Comparison of ENCODE assay signal across 12 cellular contexts in the genomic region with DNA sequence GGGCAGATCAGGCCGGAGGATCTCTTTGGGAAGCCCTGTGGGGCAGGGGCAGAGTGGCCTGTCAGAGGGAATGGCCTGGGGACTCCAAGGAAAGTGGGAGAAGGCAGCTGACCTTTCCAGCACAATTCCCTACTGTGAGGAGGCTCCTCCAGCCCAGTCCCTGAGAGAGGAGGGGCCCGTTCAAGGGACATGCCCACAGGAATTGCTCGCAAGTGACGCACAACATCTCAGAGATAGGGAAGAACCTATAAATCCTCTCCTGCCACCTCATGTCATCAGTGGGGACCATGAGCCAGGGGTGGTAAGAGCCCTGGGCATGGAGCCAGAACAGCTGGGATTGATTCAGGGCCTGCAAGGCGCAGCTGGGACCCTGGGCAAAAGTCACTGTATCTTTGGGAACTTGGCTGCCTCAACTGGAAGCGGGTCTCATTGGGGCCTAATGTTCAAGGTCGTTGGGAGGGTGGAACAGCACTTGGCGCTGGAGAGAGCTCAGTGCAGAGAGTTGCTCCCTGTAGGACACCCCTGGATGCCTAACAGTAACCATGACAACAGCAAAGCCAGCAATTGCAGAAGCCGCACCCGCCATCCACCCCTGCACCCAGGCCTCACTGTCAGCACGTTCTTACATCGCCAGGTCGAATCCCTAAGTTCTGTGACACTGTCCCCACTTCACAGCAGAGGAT.
A peak's percentile ranks its signal among the peaks of the same experiment; 100 is the strongest.
DNase-seq lines count a peak whose midpoint lies in the region; ATAC-seq and TF ChIP-seq lines count a peak whose summit lies in the region.
"Had no signal": no experiment of that assay in that cellular context is flagged by ENCODE, and none has a peak within 500 bp of the region (broad histone marks: within the 10 kb centered on the region; RNA-seq: fewer than 3 reads in every experiment).

No MANE protein-coding gene starts in this region.

- no peak overlapping the region for H3K4me3 ChIP-seq in fibroblast of pulmonary artery (replicated peaks; ENCODE audit: low read depth, low read length)

- peak; percentile 63 for DNase-seq in AG20443 (ENCODE audit: low spot score)
- peak; percentile 39 for DNase-seq in NCI-H69 (lab: John Stamatoyannopoulos, UW)
- DNase-seq in fibroblast of pulmonary artery (ENCODE audit: low read depth) = peak; percentile 31
- DNase-seq in activated T-cell treated with anti-CD3 and anti-CD28 coated beads, Interleukin-2, amount 50 U/mL, for 24 hours = no peak
- DNase-seq in NCI-H128 (lab: John Stamatoyannopoulos, UW; ENCODE audit: unreplicated experiment) = no peak
- DNase-seq: NCI-H1092 treated with DMSO at 0.1 percent for 48 hours had no signal

- no peak overlapping the region for H3K4me3 Mint-ChIP-seq in nephron
- no peak overlapping the region for H3K4me3 Mint-ChIP-seq in activated T-cell treated with anti-CD3 and anti-CD28 coated beads, Interleukin-2, amount 50 U/mL, for 24 hours
- H3K4me3 Mint-ChIP-seq: brain; CD4-positive, alpha-beta memory T cell; T-helper 2 cell treated with Interferon-gamma antibody and Interleukin-4, amounts not matched to agents 5 μg/mL and 100 μg/mL, for 36 hours had no signal

- peak overlapping the region; percentile 47 to 68 (median 60) for H3K27ac Mint-ChIP-seq in nephron
- no peak overlapping the region for H3K27ac Mint-ChIP-seq in activated T-cell treated with anti-CD3 and anti-CD28 coated beads, Interleukin-2, amount 50 U/mL, for 24 hours
- H3K27ac Mint-ChIP-seq: T-helper 2 cell treated with Interferon-gamma antibody and Interleukin-4, amounts not matched to agents 5 μg/mL and 100 μg/mL, for 36 hours had no signal

- no peaks in the 10 kb centered on the region for H3K9me3 Mint-ChIP-seq in nephron
- H3K9me3 Mint-ChIP-seq in activated T-cell treated with anti-CD3 and anti-CD28 coated beads, Interleukin-2, amount 50 U/mL, for 24 hours = no peaks in the 10 kb centered on the region
- H3K9me3 Mint-ChIP-seq: brain; T-helper 2 cell treated with Interferon-gamma antibody and Interleukin-4, amounts not matched to agents 5 μg/mL and 100 μg/mL, for 36 hours had no signal

- H3K36me3 Mint-ChIP-seq in nephron (ENCODE audit: low read depth) = peaks cover 34% of the 10 kb centered on the region
- no peaks in the 10 kb centered on the region for H3K36me3 Mint-ChIP-seq in activated T-cell treated with anti-CD3 and anti-CD28 coated beads, Interleukin-2, amount 50 U/mL, for 24 hours (ENCODE audit: low read depth)
- H3K36me3 Mint-ChIP-seq: CD4-positive, alpha-beta memory T cell had no signal

- TF ChIP-seq CTCF in fibroblast of pulmonary artery (IDR thresholded peaks at IDR 0.05; ENCODE audit: low read length, missing control alignments) (no peak), nephron (IDR thresholded peaks at IDR 0.05; ENCODE audit: unreplicated experiment in 3 of 3) (no peak)

- ATAC-seq in GM19395 (IDR thresholded peaks at IDR 0.05; ENCODE audit: unreplicated experiment) (no peak), GM21529 (IDR thresholded peaks at IDR 0.05; ENCODE audit: unreplicated experiment) (no peak)

- peaks cover 69% of the 10 kb centered on the region for H3K4me1 Mint-ChIP-seq in nephron
- H3K4me1 Mint-ChIP-seq in activated T-cell treated with anti-CD3 and anti-CD28 coated beads, Interleukin-2, amount 50 U/mL, for 24 hours (ENCODE audit: low read depth) = no peaks in the 10 kb centered on the region
- H3K4me1 Mint-ChIP-seq: CD4-positive, alpha-beta memory T cell had no signal

- H3K27me3 Mint-ChIP-seq in nephron (ENCODE audit: low read depth) = peaks cover 6% of the 10 kb centered on the region
- no peaks in the 10 kb centered on the region for H3K27me3 Mint-ChIP-seq in activated T-cell treated with anti-CD3 and anti-CD28 coated beads, Interleukin-2, amount 50 U/mL, for 24 hours
- H3K27me3 Mint-ChIP-seq: brain had no signal

Comparison
In these comparisons a context has a peak if more than half of its experiments do, and no peak if none do; other contexts are left out.
1. DNase-seq: peak in AG20443 (single experiment), NCI-H69 (single experiment) and fibroblast of pulmonary artery (single experiment); none in activated T-cell treated with anti-CD3 and anti-CD28 coated beads, Interleukin-2, amount 50 U/mL, for 24 hours (single experiment) and NCI-H128 (single experiment).